1 cellular context compared by ENCODE assay signal in genomic region chr3:152379415-152380042, GRCh38.
TF ChIP-seq lines count a peak whose summit lies in the region.

No MANE protein-coding gene starts in this region.

TF ChIP-seq in GM23338, 12 proteins besides CTCF, POLR2A, EP300 and RAD21 (continued from another document):
- TF ChIP-seq ZNF462 (CRISPR knock-in tag; IDR thresholded peaks at IDR 0.05): no peak
- TF ChIP-seq POLR2AphosphoS5 (IDR thresholded peaks at IDR 0.05; ENCODE audit: low read depth): no peak
